ENCODE assay signal across 33 cellular contexts in genomic region chr13:92143766-92144165, GRCh38.
A peak's percentile ranks its signal among the peaks of the same experiment; 100 is the strongest.
DNase-seq lines count a peak whose midpoint lies in the region; ATAC-seq and TF ChIP-seq lines count a peak whose summit lies in the region.
"Had no signal": no experiment of that assay in that cellular context is flagged by ENCODE, and none has a peak within 500 bp of the region (broad histone marks: within the 10 kb centered on the region; RNA-seq: fewer than 3 reads in every experiment).

No MANE protein-coding gene starts in this region.

- H3K4me3 ChIP-seq in epithelial cell of proximal tubule (ENCODE audit: low read depth, low read length): no peak overlapping the region
- no peak overlapping the region for H3K4me3 ChIP-seq in retinal pigment epithelial cell (ENCODE audit: low read length)
- H3K4me3 ChIP-seq: esophagus muscularis mucosa, GM23248, K562, lower lobe of right lung, SJCRH30, upper lobe of left lung had no signal

- ATAC-seq in HG02840 (IDR thresholded peaks at IDR 0.05; ENCODE audit: low FRiP score, unreplicated experiment) (no peak), GM18867 (IDR thresholded peaks at IDR 0.05; ENCODE audit: unreplicated experiment) (no peak)
- ATAC-seq: activated naive CD8-positive, alpha-beta T cell treated with anti-CD3 and anti-CD28 coated beads, Interleukin-2, amount 50 U/mL, for 24 hours; foreskin keratinocyte; K562; lower lobe of right lung; naive thymus-derived CD8-positive, alpha-beta T cell; stimulated activated memory B cell treated with anti-CD40 and anti-IgM and Interleukin-4, amounts not matched to agents 10 μg/mL and 1 μg/mL and 100 μg/mL, for 72 hours; T-cell had no signal

- intact Hi-C loops in posterior cingulate gyrus (cut with DNase I): no loop called here

- TF ChIP-seq CTCF in epithelial cell of proximal tubule (conservative IDR thresholded peaks at IDR 0.05; ENCODE audit: low read depth, low read length) (peak; percentile 34), retinal pigment epithelial cell (conservative IDR thresholded peaks at IDR 0.05; ENCODE audit: low read depth, low read length) (peak; percentile 49)

- DNase-seq in DMS153 treated with DMSO at 0.1 percent for 48 hours (lab: John Stamatoyannopoulos, UW; ENCODE audit: unreplicated experiment): peak; percentile 2
- no peak for DNase-seq in DMS153 (lab: John Stamatoyannopoulos, UW)
- peak; percentile 67 for DNase-seq in OCI-M1 (lab: John Stamatoyannopoulos, UW)
- no peak for DNase-seq in epithelial cell of proximal tubule (ENCODE audit: low read depth)
- no peak for DNase-seq in retinal pigment epithelial cell (ENCODE audit: low read depth)
- DNase-seq in posterior cingulate gyrus: no peak
- DNase-seq: 8988T; activated CD4-positive, alpha-beta T cell treated with anti-CD3 and anti-CD28 coated beads, Interleukin-2, amount 50 U/mL, for 1 hour; activated CD4-positive, CD25-positive, alpha-beta regulatory T cell; activated naive CD4-positive, alpha-beta T cell; activated naive CD8-positive, alpha-beta T cell treated with anti-CD3 and anti-CD28 coated beads, Interleukin-2, amount 50 U/mL, for 24 hours; central memory CD4-positive, alpha-beta T cell; dermis blood vessel endothelial cell; foreskin keratinocyte; GM23248; head of caudate nucleus; HFFc6; islet precursor cell; lower lobe of right lung; naive thymus-derived CD8-positive, alpha-beta T cell; NCI-H1092 treated with DMSO at 0.1 percent for 48 hours; NCI-H187; NCI-H2171; NCI-H510A; occipital lobe; SJCRH30; T-cell; upper lobe of left lung had no signal

Comparison
In these comparisons a context has a peak if more than half of its experiments do, and no peak if none do; other contexts are left out.
1. DNase-seq: peak in DMS153 treated with DMSO at 0.1 percent for 48 hours (single experiment) and OCI-M1 (single experiment); none in DMS153 (single experiment), epithelial cell of proximal tubule (single experiment), retinal pigment epithelial cell (single experiment) and posterior cingulate gyrus (0 of 10).